ENCODE assay signal across 13 cellular contexts in genomic region chr15:89107984-89108383, GRCh38. TPM values are rescaled to one million over a fixed set of nuclear protein-coding genes. Genes with fewer than 3 reads are reported as not detected.
A peak's percentile ranks its signal among the peaks of the same experiment; 100 is the strongest.
DNase-seq lines count a peak whose midpoint lies in the region; ATAC-seq and TF ChIP-seq lines count a peak whose summit lies in the region.
"Had no signal": no experiment of that assay in that cellular context is flagged by ENCODE, and none has a peak within 500 bp of the region (broad histone marks: within the 10 kb centered on the region; RNA-seq: fewer than 3 reads in every experiment).

No MANE protein-coding gene starts in this region.

- H3K27me3 ChIP-seq in aorta (ENCODE audit: control insufficient read depth in 1 of 2, insufficient read depth in 2 of 2, low read length in 1 of 2), result no peaks in the 10 kb centered on the region

- 66 to 67% methylated on average over 5 of the region's 5 CpGs for WGBS in aorta, 2 donors

- H3K36me3 Mint-ChIP-seq in natural killer cell, result no peaks in the 10 kb centered on the region
- peaks cover 11% of the 10 kb centered on the region for H3K36me3 Mint-ChIP-seq in T-helper 2 cell treated with Interferon-gamma antibody and Interleukin-4, amounts not matched to agents 5 μg/mL and 100 μg/mL, for 36 hours (ENCODE audit: low read depth)

- H3K27ac ChIP-seq in caudate nucleus (ENCODE audit: low read depth, low read length), result peak overlapping the region; percentile 45
- peak overlapping the region; percentile 71 to 75 for H3K27ac ChIP-seq in aorta (ENCODE audit: low read depth in 1 of 2, low read length in 2 of 2)

- intact Hi-C loops in natural killer cell (cut with micrococcal nuclease), result loop anchor here (10.0 kb wide), 1 partner anchor 67 kb away; no protein-coding TSS in a partner anchor
- intact Hi-C loops in aorta (cut with DNase I), result no loop called here

- no peaks in the 10 kb centered on the region for H3K27me3 Mint-ChIP-seq in stimulated activated naive CD8-positive, alpha-beta T cell treated with anti-CD3 and anti-CD28 coated beads, Interleukin-15, amount 100 ng/mL, for 72 hours
- no peaks in the 10 kb centered on the region for H3K27me3 Mint-ChIP-seq in natural killer cell (ENCODE audit: low read depth in 2 of 2)
- H3K27me3 Mint-ChIP-seq in T-helper 2 cell treated with Interferon-gamma antibody and Interleukin-4, amounts not matched to agents 5 μg/mL and 100 μg/mL, for 36 hours (ENCODE audit: low read depth), result no peaks in the 10 kb centered on the region
- H3K27me3 Mint-ChIP-seq: activated CD4-positive, alpha-beta T cell treated with anti-CD3 and anti-CD28 coated beads, Interleukin-2, amount 10 ng/mL, durations not matched to agents 24 days and 14 days; B cell had no signal

- no peak overlapping the region for H3K4me3 ChIP-seq in aorta (ENCODE audit: low read length in 2 of 2)

- peak; percentile 56 for ATAC-seq in stimulated activated naive CD8-positive, alpha-beta T cell treated with anti-CD3 and anti-CD28 coated beads, Interleukin-15, Interleukin-2, amounts not matched to agents 100 U/mL and 50 U/mL, for 24 hours
- no peak for ATAC-seq in stimulated activated naive CD8-positive, alpha-beta T cell treated with anti-CD3 and anti-CD28 coated beads, Interleukin-15, amount 100 ng/mL, for 72 hours
- ATAC-seq in natural killer cell (peak in 2 of 3 donors; percentile 22 to 41), aorta (ENCODE audit: low FRiP score) (no peak), HG03442 (IDR thresholded peaks at IDR 0.05; ENCODE audit: unreplicated experiment) (no peak)

- H3K4me1 Mint-ChIP-seq in stimulated activated naive CD8-positive, alpha-beta T cell treated with anti-CD3 and anti-CD28 coated beads, Interleukin-15, amount 100 ng/mL, for 72 hours, result peaks cover 20% of the 10 kb centered on the region
- peaks cover 57 to 59% of the 10 kb centered on the region in 2 donors for H3K4me1 Mint-ChIP-seq in natural killer cell
- H3K4me1 Mint-ChIP-seq in T-helper 2 cell treated with Interferon-gamma antibody and Interleukin-4, amounts not matched to agents 5 μg/mL and 100 μg/mL, for 36 hours (ENCODE audit: low read depth), result peaks cover 14% of the 10 kb centered on the region

- DNase-seq in stimulated activated naive CD8-positive, alpha-beta T cell treated with anti-CD3 and anti-CD28 coated beads, Interleukin-15, Interleukin-2, amounts not matched to agents 100 U/mL and 50 U/mL, for 24 hours, result no peak
- DNase-seq in stimulated activated naive CD8-positive, alpha-beta T cell treated with anti-CD3 and anti-CD28 coated beads, Interleukin-15, amount 100 ng/mL, for 72 hours, result no peak
- DNase-seq in caudate nucleus (lab: John Stamatoyannopoulos, UW), result peak in 1 of 61 donors; percentile 27
- DNase-seq in natural killer cell, result no peak
- DNase-seq in aorta, result no peak
- no peak for DNase-seq in superior temporal gyrus (ENCODE audit: extremely low spot score)
- DNase-seq in T-helper 2 cell treated with Interferon-gamma antibody and Interleukin-4, amounts not matched to agents 5 μg/mL and 100 μg/mL, for 36 hours (ENCODE audit: low spot score), result no peak
- DNase-seq: activated CD4-positive, alpha-beta T cell treated with anti-CD3 and anti-CD28 coated beads, Interleukin-2, amount 10 ng/mL, durations not matched to agents 24 days and 14 days; activated effector memory CD4-positive, alpha-beta T cell treated with Interleukin-2 at 50 U/mL for 16 hours; central memory CD4-positive, alpha-beta T cell; NK-92 treated with Interleukin-12 subunit alpha and Interleukin-12 subunit beta, amount 100 ng/mL, for 24 hours had no signal

- H3K9me3 ChIP-seq in aorta (ENCODE audit: control insufficient read depth, low read length), result no peaks in the 10 kb centered on the region

- no peaks in the 10 kb centered on the region for H3K36me3 ChIP-seq in aorta (ENCODE audit: control insufficient read depth in 1 of 2, insufficient read depth in 2 of 2, low read length in 1 of 2)

- no peaks in the 10 kb centered on the region for H3K9me3 Mint-ChIP-seq in stimulated activated naive CD8-positive, alpha-beta T cell treated with anti-CD3 and anti-CD28 coated beads, Interleukin-15, amount 100 ng/mL, for 72 hours
- no peaks in the 10 kb centered on the region for H3K9me3 Mint-ChIP-seq in natural killer cell
- H3K9me3 Mint-ChIP-seq in T-helper 2 cell treated with Interferon-gamma antibody and Interleukin-4, amounts not matched to agents 5 μg/mL and 100 μg/mL, for 36 hours, result no peaks in the 10 kb centered on the region
- H3K9me3 Mint-ChIP-seq: activated CD4-positive, alpha-beta T cell treated with anti-CD3 and anti-CD28 coated beads, Interleukin-2, amount 10 ng/mL, durations not matched to agents 24 days and 14 days had no signal

- no peak overlapping the region for H3K4me3 Mint-ChIP-seq in stimulated activated naive CD8-positive, alpha-beta T cell treated with anti-CD3 and anti-CD28 coated beads, Interleukin-15, amount 100 ng/mL, for 72 hours
- H3K4me3 Mint-ChIP-seq in natural killer cell, result no peak overlapping the region
- no peak overlapping the region for H3K4me3 Mint-ChIP-seq in T-helper 2 cell treated with Interferon-gamma antibody and Interleukin-4, amounts not matched to agents 5 μg/mL and 100 μg/mL, for 36 hours
- H3K4me3 Mint-ChIP-seq: activated CD4-positive, alpha-beta T cell treated with anti-CD3 and anti-CD28 coated beads, Interleukin-2, amount 10 ng/mL, durations not matched to agents 24 days and 14 days; B cell had no signal

- peaks cover 10 to 25% of the 10 kb centered on the region in 2 donors for H3K4me1 ChIP-seq in aorta (ENCODE audit: control insufficient read depth in 1 of 2, insufficient read depth in 2 of 2, low read length in 2 of 2)

- H3K27ac Mint-ChIP-seq in stimulated activated naive CD8-positive, alpha-beta T cell treated with anti-CD3 and anti-CD28 coated beads, Interleukin-15, amount 100 ng/mL, for 72 hours, result no peak overlapping the region
- peak overlapping the region; percentile 21 to 33 for H3K27ac Mint-ChIP-seq in natural killer cell
- H3K27ac Mint-ChIP-seq in T-helper 2 cell treated with Interferon-gamma antibody and Interleukin-4, amounts not matched to agents 5 μg/mL and 100 μg/mL, for 36 hours, result no peak overlapping the region
- H3K27ac Mint-ChIP-seq: activated CD4-positive, alpha-beta T cell treated with anti-CD3 and anti-CD28 coated beads, Interleukin-2, amount 10 ng/mL, durations not matched to agents 24 days and 14 days; B cell had no signal

- TF ChIP-seq CTCF in natural killer cell (IDR thresholded peaks at IDR 0.05), result no peak

RNA-seq across cellular contexts. Expression of gene ABHD2, which starts 19.7 kb away (rescaled TPM):
- total RNA-seq in natural killer cell (100 to 1,000 TPM; 187 to 236 (median 191) TPM), aorta (100 to 1,000 TPM; 135 to 221 TPM)
- polyA plus RNA-seq in aorta, result 10 to 100 TPM in 1 of 2 donors, 1 to 10 TPM in 1; 9.1 to 29.9 TPM

Comparison
In these comparisons a context has a peak if more than half of its experiments do, and no peak if none do; other contexts are left out.
1. ATAC-seq: peak in stimulated activated naive CD8-positive, alpha-beta T cell treated with anti-CD3 and anti-CD28 coated beads, Interleukin-15, Interleukin-2, amounts not matched to agents 100 U/mL and 50 U/mL, for 24 hours (single experiment) and natural killer cell (2 of 3); none in stimulated activated naive CD8-positive, alpha-beta T cell treated with anti-CD3 and anti-CD28 coated beads, Interleukin-15, amount 100 ng/mL, for 72 hours (single experiment), aorta (single experiment) and HG03442 (single experiment).
2. H3K27ac Mint-ChIP-seq: peak in natural killer cell (2 of 2); none in stimulated activated naive CD8-positive, alpha-beta T cell treated with anti-CD3 and anti-CD28 coated beads, Interleukin-15, amount 100 ng/mL, for 72 hours (0 of 2) and T-helper 2 cell treated with Interferon-gamma antibody and Interleukin-4, amounts not matched to agents 5 μg/mL and 100 μg/mL, for 36 hours (single experiment).